In the genomic region with DNA sequence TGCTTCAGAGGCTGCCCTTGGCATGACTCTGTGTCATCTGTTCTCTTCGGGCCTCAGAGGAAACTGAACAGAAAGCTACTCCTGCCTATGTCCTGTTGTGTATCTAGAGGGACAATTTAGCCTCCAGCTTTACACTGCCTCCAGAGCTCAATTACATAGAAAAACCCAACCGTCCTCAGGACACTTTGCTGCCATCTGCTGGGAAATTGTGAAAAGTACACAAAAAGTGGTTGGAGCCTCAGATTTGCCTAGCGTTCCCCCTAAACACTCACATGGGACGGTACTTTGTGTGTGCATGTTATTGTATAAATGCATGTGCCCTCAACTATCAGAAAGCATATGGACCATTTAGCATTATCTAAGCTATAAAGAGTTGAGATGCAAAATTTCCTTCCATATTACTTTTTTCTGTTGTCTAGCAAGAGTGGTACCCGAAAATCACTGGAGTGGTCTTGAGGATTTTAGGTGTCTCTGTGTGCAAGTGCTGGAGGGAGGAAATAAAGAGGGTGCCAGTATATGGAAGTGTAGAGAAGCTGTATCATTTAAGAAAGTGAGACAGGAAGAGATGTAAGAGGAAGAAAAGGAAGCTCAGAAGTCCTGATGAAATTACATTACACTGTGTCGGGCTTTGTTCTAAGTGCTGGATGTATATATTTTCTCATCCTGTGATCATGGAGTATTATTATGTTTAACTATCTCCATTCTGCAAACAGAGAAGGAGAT, we compare ENCODE assay signal across 7 cellular contexts. TPM values are rescaled to one million over a fixed set of nuclear protein-coding genes. Genes with fewer than 3 reads are reported as not detected.
A peak's percentile ranks its signal among the peaks of the same experiment; 100 is the strongest.
DNase-seq lines count a peak whose midpoint lies in the region; ATAC-seq and TF ChIP-seq lines count a peak whose summit lies in the region.

No MANE protein-coding gene starts in this region.

- no peaks in the 10 kb centered on the region for H3K79me1 ChIP-seq in mesendoderm (ENCODE audit: low read length)

- H3K27me3 Mint-ChIP-seq in activated T-helper 1 cell treated with anti-CD3 and anti-CD28 coated beads, Interleukin-12 subunit alpha, Interleukin-12 subunit beta, Interleukin-2, Interleukin-4 antibody, amounts not matched to agents 30 ng/mL and 10 ng/mL and 1 ng/mL, durations not matched to agents 14 hours and 24 hours and 36 hours (ENCODE audit: insufficient read depth) = no peaks in the 10 kb centered on the region

- no CpG with 5 or more reads among the region's 6 CpGs for WGBS in mesendoderm (ENCODE audit: extremely low coverage, insufficient coverage, low lambda C conversion rate)

- H4K5ac ChIP-seq in mesendoderm (ENCODE audit: low read length) = no peak overlapping the region

- H3K56ac ChIP-seq in mesendoderm (ENCODE audit: low read length) = no peak overlapping the region

- H3K4ac ChIP-seq in mesendoderm (ENCODE audit: low read depth, low read length) = no peak overlapping the region

- H3K4me3 ChIP-seq in GM12875 (ENCODE audit: low read depth, low read length) (no peak overlapping the region), breast epithelium (no peak overlapping the region), mesendoderm (ENCODE audit: low read length) (no peak overlapping the region)

- no peak for ATAC-seq in GM19452 (IDR thresholded peaks at IDR 0.05; ENCODE audit: unreplicated experiment)

- H3K79me2 ChIP-seq in mesendoderm (ENCODE audit: control insufficient read depth, insufficient read depth, low read length) = no peaks in the 10 kb centered on the region

- H3K27me3 ChIP-seq in breast epithelium (no peaks in the 10 kb centered on the region), mesendoderm (ENCODE audit: insufficient read depth, low read length, poor library complexity) (no peaks in the 10 kb centered on the region)

- DNase-seq in NAMALWA (ENCODE audit: low spot score) (peak; percentile 58), breast epithelium (ENCODE audit: low spot score in 2 of 2) (no peak), mesendoderm (peak; percentile 70), cortex of kidney (lab: John Stamatoyannopoulos, UW) (no peak)
- DNase-seq in activated T-helper 1 cell treated with anti-CD3 and anti-CD28 coated beads, Interleukin-12 subunit alpha, Interleukin-12 subunit beta, Interleukin-2, Interleukin-4 antibody, amounts not matched to agents 30 ng/mL and 10 ng/mL and 1 ng/mL, durations not matched to agents 14 hours and 24 hours and 36 hours (ENCODE audit: low spot score) = no peak

- intact Hi-C loops in breast epithelium (cut with DNase I; ENCODE audit: low total_unique reads) = no loop called here
- intact Hi-C loops in activated T-helper 1 cell treated with anti-CD3 and anti-CD28 coated beads, Interleukin-12 subunit alpha, Interleukin-12 subunit beta, Interleukin-2, Interleukin-4 antibody, amounts not matched to agents 30 ng/mL and 10 ng/mL and 1 ng/mL, durations not matched to agents 14 hours and 24 hours and 36 hours (cut with micrococcal nuclease) = no loop called here

- no peaks in the 10 kb centered on the region for H3K36me3 ChIP-seq in breast epithelium
- no peaks in the 10 kb centered on the region for H3K36me3 ChIP-seq in mesendoderm (ENCODE audit: control insufficient read depth, insufficient read depth, low read length)

- peak; percentile 48; the same call in 1 of the 2 replicates for TF ChIP-seq CTCF in GM12875 (IDR thresholded peaks at IDR 0.05; ENCODE audit: borderline replicate concordance, insufficient read depth, low read depth, low read length)
- TF ChIP-seq CTCF in breast epithelium (IDR thresholded peaks at IDR 0.05) = peak in 2 of 3 donors; percentile 10 to 23

- peaks cover 9 to 13% of the 10 kb centered on the region in 2 donors for H3K9me3 ChIP-seq in breast epithelium

- no peaks in the 10 kb centered on the region for H3K36me3 Mint-ChIP-seq in activated T-helper 1 cell treated with anti-CD3 and anti-CD28 coated beads, Interleukin-12 subunit alpha, Interleukin-12 subunit beta, Interleukin-2, Interleukin-4 antibody, amounts not matched to agents 30 ng/mL and 10 ng/mL and 1 ng/mL, durations not matched to agents 14 hours and 24 hours and 36 hours (ENCODE audit: low read depth)

- H3K4me2 ChIP-seq in mesendoderm (ENCODE audit: low read length) = no peak overlapping the region

- no peak overlapping the region for H4K8ac ChIP-seq in mesendoderm (ENCODE audit: low read depth, low read length)

- no peak overlapping the region for H3K27ac ChIP-seq in breast epithelium
- no peak overlapping the region for H3K27ac ChIP-seq in mesendoderm (ENCODE audit: low read depth, low read length)

- no peak for TF ChIP-seq POLR2A in breast epithelium (IDR thresholded peaks at IDR 0.05)

- no peak overlapping the region for H2AK5ac ChIP-seq in mesendoderm (ENCODE audit: low read length)

- no peak overlapping the region for H3K27ac Mint-ChIP-seq in activated T-helper 1 cell treated with anti-CD3 and anti-CD28 coated beads, Interleukin-12 subunit alpha, Interleukin-12 subunit beta, Interleukin-2, Interleukin-4 antibody, amounts not matched to agents 30 ng/mL and 10 ng/mL and 1 ng/mL, durations not matched to agents 14 hours and 24 hours and 36 hours

- H2BK120ac ChIP-seq in mesendoderm (ENCODE audit: low read depth, low read length) = no peak overlapping the region

- H3K9ac ChIP-seq in mesendoderm (ENCODE audit: low read length) = no peak overlapping the region

- no peak overlapping the region for H2BK5ac ChIP-seq in mesendoderm (ENCODE audit: low read length)

- H3K23ac ChIP-seq in mesendoderm (ENCODE audit: low read length) = no peak overlapping the region

- no peak overlapping the region for H2BK15ac ChIP-seq in mesendoderm (replicated peaks; ENCODE audit: low read depth)

- no peak overlapping the region for H3K18ac ChIP-seq in mesendoderm (ENCODE audit: low read length)

- no peak overlapping the region for H3K4me3 Mint-ChIP-seq in activated T-helper 1 cell treated with anti-CD3 and anti-CD28 coated beads, Interleukin-12 subunit alpha, Interleukin-12 subunit beta, Interleukin-2, Interleukin-4 antibody, amounts not matched to agents 30 ng/mL and 10 ng/mL and 1 ng/mL, durations not matched to agents 14 hours and 24 hours and 36 hours

- peaks cover 10% of the 10 kb centered on the region for H3K9me3 Mint-ChIP-seq in activated T-helper 1 cell treated with anti-CD3 and anti-CD28 coated beads, Interleukin-12 subunit alpha, Interleukin-12 subunit beta, Interleukin-2, Interleukin-4 antibody, amounts not matched to agents 30 ng/mL and 10 ng/mL and 1 ng/mL, durations not matched to agents 14 hours and 24 hours and 36 hours

- H3K4me1 Mint-ChIP-seq in activated T-helper 1 cell treated with anti-CD3 and anti-CD28 coated beads, Interleukin-12 subunit alpha, Interleukin-12 subunit beta, Interleukin-2, Interleukin-4 antibody, amounts not matched to agents 30 ng/mL and 10 ng/mL and 1 ng/mL, durations not matched to agents 14 hours and 24 hours and 36 hours (ENCODE audit: low read depth) = no peaks in the 10 kb centered on the region

- no peaks in the 10 kb centered on the region for H3K4me1 ChIP-seq in breast epithelium
- H3K4me1 ChIP-seq in mesendoderm (ENCODE audit: control insufficient read depth, low read depth, low read length) = no peaks in the 10 kb centered on the region

RNA-seq across cellular contexts. Expression of a gene that starts 8.7 kb away (rescaled TPM):
- total RNA-seq in breast epithelium = 10 to 100 TPM in 1 of 3 donors, 1 to 10 TPM in 1, under 1 TPM in 1; 0.66 to 14.9 (median 1.5) TPM
- not detected for polyA plus RNA-seq in mesendoderm (2013, experiment 1 of 2)
- not detected for polyA plus RNA-seq in mesendoderm (2013, experiment 2 of 2)
- total RNA-seq in activated T-helper 1 cell treated with anti-CD3 and anti-CD28 coated beads, Interleukin-12 subunit alpha, Interleukin-12 subunit beta, Interleukin-2, Interleukin-4 antibody, amounts not matched to agents 30 ng/mL and 10 ng/mL and 1 ng/mL, durations not matched to agents 14 hours and 24 hours and 36 hours = not detected in 2 replicates

RNA-seq across cellular contexts. Expression of a gene that starts 28.8 kb away (rescaled TPM):
- 100 to 1,000 TPM in 1 of 3 donors, 10 to 100 TPM in 1, 1 to 10 TPM in 1; 9.8 to 174 (median 24.6) TPM for total RNA-seq in breast epithelium
- not detected for polyA plus RNA-seq in mesendoderm (2013, experiment 1 of 2)
- 0.03 TPM for polyA plus RNA-seq in mesendoderm (2013, experiment 2 of 2)
- total RNA-seq in activated T-helper 1 cell treated with anti-CD3 and anti-CD28 coated beads, Interleukin-12 subunit alpha, Interleukin-12 subunit beta, Interleukin-2, Interleukin-4 antibody, amounts not matched to agents 30 ng/mL and 10 ng/mL and 1 ng/mL, durations not matched to agents 14 hours and 24 hours and 36 hours = not detected in 2 replicates

Comparison
In these comparisons a context has a peak if more than half of its experiments do, and no peak if none do; other contexts are left out.
1. DNase-seq: peak in NAMALWA (single experiment) and mesendoderm (single experiment); none in breast epithelium (0 of 2), cortex of kidney (single experiment) and activated T-helper 1 cell treated with anti-CD3 and anti-CD28 coated beads, Interleukin-12 subunit alpha, Interleukin-12 subunit beta, Interleukin-2, Interleukin-4 antibody, amounts not matched to agents 30 ng/mL and 10 ng/mL and 1 ng/mL, durations not matched to agents 14 hours and 24 hours and 36 hours (single experiment).
2. RNA of a gene that starts 28.8 kb away (total RNA-seq): 9.8 to 174 TPM in breast epithelium; not detected in activated T-helper 1 cell treated with anti-CD3 and anti-CD28 coated beads, Interleukin-12 subunit alpha, Interleukin-12 subunit beta, Interleukin-2, Interleukin-4 antibody, amounts not matched to agents 30 ng/mL and 10 ng/mL and 1 ng/mL, durations not matched to agents 14 hours and 24 hours and 36 hours; every median in the first group is over 10 times any median in the second.